Comparison of ENCODE assay signal across 24 cellular contexts in the genomic region with DNA sequence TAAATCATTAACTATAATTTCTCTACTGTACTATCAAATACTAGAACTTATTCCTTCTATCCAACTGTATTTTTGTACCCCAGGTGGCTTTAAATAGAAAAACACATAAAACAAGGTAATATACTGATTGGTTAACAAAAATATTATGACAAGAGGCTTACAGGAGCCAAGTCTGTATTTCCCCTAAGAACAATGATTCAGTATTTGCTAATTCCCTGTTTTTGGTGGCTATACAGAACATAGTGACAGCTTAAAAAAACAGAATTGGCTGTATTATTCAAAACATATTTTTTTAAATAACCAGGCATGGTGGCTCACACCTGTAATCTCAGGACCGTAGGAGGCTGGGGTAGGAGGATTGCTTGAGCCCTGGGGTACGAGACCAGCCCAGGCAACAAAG. TPM values are rescaled to one million over a fixed set of nuclear protein-coding genes. Genes with fewer than 3 reads are reported as not detected.
DNase-seq lines count a peak whose midpoint lies in the region; ATAC-seq, FAIRE-seq and TF ChIP-seq lines count a peak whose summit lies in the region.
"Had no signal": no experiment of that assay in that cellular context is flagged by ENCODE, and none has a peak within 500 bp of the region (broad histone marks: within the 10 kb centered on the region; RNA-seq: fewer than 3 reads in every experiment).

No MANE protein-coding gene starts in this region.

- CTCF ChIA-PET in GM12878 (lab: Yijun Ruan, JAX) = interaction anchor here (1.0 to 3.5 kb wide), 7 partner anchors 13 to 134 kb away, joined by 3 to 22 read pairs (median 7); partner anchors contain the start of gene RTN4

- peaks cover 76% of the 10 kb centered on the region for H3K4me1 Mint-ChIP-seq in CD14-positive monocyte

- H3K9ac ChIP-seq in KMS-11 (peak overlapping the region; percentile 12; the same call in 1 of the 2 replicates), GM12878 (ENCODE audit: control insufficient read depth, insufficient read depth, low read length) (no peak overlapping the region)
- H3K9ac ChIP-seq: SK-N-SH had no signal

- TF ChIP-seq RAD21 in GM12878 (IDR thresholded peaks at IDR 0.05; ENCODE audit: insufficient read depth, low read depth, low read length) = no peak

- WGBS in GM12878 (ENCODE audit: insufficient coverage, insufficient replicate concordance, low lambda C conversion rate, missing lambda C conversion rate) = 96% methylated on average over 2 of the region's 2 CpGs

- H3K4me3 Mint-ChIP-seq in CD14-positive monocyte = no peak overlapping the region
- H3K4me3 Mint-ChIP-seq: GM23338, HFFc6 had no signal

- no peak for FAIRE-seq in GM12878 (lab: Jason Lieb, UNC)
- FAIRE-seq: A549, D721Med, HTR-8/SVneo had no signal

- BruUV-seq in GM12878 (replicated peaks; lab: Mats Ljungman, UMichigan) = no TSS peak

- peaks cover 0 to 2% (median 0%) of the 10 kb centered on the region in 7 donors for H3K9me3 Mint-ChIP-seq in CD14-positive monocyte

- ATAC-seq in GM12878 (no peak), GM19452 (IDR thresholded peaks at IDR 0.05; ENCODE audit: unreplicated experiment) (no peak), left ventricle myocardium superior (no peak)

- peak overlapping the region in 6 of 7 donors; percentile 32 to 83 (median 44) for H3K27ac Mint-ChIP-seq in CD14-positive monocyte
- H3K27ac Mint-ChIP-seq: HFFc6 had no signal

- H3K9me3 ChIP-seq in GM12878 (replicated peaks; ENCODE audit: control insufficient read depth, insufficient read depth, low read length) (peaks cover 2% of the 10 kb centered on the region; the same call in 1 of the 3 replicates), neutrophil (no peaks in the 10 kb centered on the region)

- H3K4me3 ChIP-seq in KMS-11 (IDR thresholded peaks at IDR 0.05; ENCODE audit: insufficient read depth, low read depth, low read length) = no peak overlapping the region
- no peak overlapping the region for H3K4me3 ChIP-seq in GM12878
- no peak overlapping the region for H3K4me3 ChIP-seq in neutrophil (ENCODE audit: low read depth in 1 of 2, low read length in 1 of 2)
- H3K4me3 ChIP-seq: A549, GM23338, HAP-1 had no signal

- intact Hi-C loops in CD14-positive monocyte (cut with micrococcal nuclease) (no loop called here), GM12878 (cut with micrococcal nuclease; ENCODE audit: unreplicated experiment) (no loop called here), left ventricle myocardium superior (cut with micrococcal nuclease) (no loop called here)

- H3K27ac ChIP-seq in KMS-11 (peak overlapping the region; percentile 18; the same call in 1 of the 2 replicates), GM12878 (ENCODE audit: control insufficient read depth, insufficient read depth) (peak overlapping the region; percentile 32), neutrophil (peak overlapping the region; percentile 63)
- H3K27ac ChIP-seq: A549, C4-2B had no signal

- POLR2A ChIA-PET in GM12878 (lab: Charles Lee) = interaction anchor here (0.8 to 3.0 kb wide), 4 partner anchors 9 to 24 kb away, joined by 3 to 17 read pairs (median 8); partner anchors contain the start of gene RTN4

- RAD21 ChIA-PET in GM12878 (lab: Charles Lee; ENCODE audit: unreplicated experiment) = interaction anchor here (1.0 to 2.3 kb wide), 6 partner anchors 9 to 24 kb away, joined by 3 to 10 read pairs (median 6); partner anchors contain the start of gene RTN4

- H4K20me1 ChIP-seq in KMS-11 (ENCODE audit: insufficient read depth) (peaks cover 68% of the 10 kb centered on the region), GM12878 (ENCODE audit: control insufficient read depth, insufficient read depth) (no peaks in the 10 kb centered on the region; the same call in 1 of the 2 replicates)

- peak overlapping the region; percentile 60 for H3K4me2 ChIP-seq in KMS-11
- H3K4me2 ChIP-seq in GM12878 (ENCODE audit: control insufficient read depth, insufficient read depth) = no peak overlapping the region
- H3K4me2 ChIP-seq: A549, GM23338 had no signal

- H3K27me3 Mint-ChIP-seq in CD14-positive monocyte (ENCODE audit: low read depth in 3 of 3) = no peaks in the 10 kb centered on the region

- peaks cover 96% of the 10 kb centered on the region for H3K79me2 ChIP-seq in KMS-11 (ENCODE audit: insufficient read depth, low read depth)
- peaks cover 95% of the 10 kb centered on the region for H3K79me2 ChIP-seq in GM12878 (ENCODE audit: control insufficient read depth, insufficient read depth, low read length)

- H2AFZ ChIP-seq in KMS-11 (ENCODE audit: low read depth) (no peak overlapping the region), GM12878 (ENCODE audit: control insufficient read depth, low read depth, low read length) (no peak overlapping the region)
- H2AFZ ChIP-seq: GM23338 had no signal

- H3K27me3 ChIP-seq in KMS-11 (ENCODE audit: insufficient read depth, low read depth) (no peaks in the 10 kb centered on the region), GM12878 (replicated peaks in 1 of 2; ENCODE audit: control insufficient read depth in 2 of 2, insufficient read depth in 2 of 2, low read length in 1 of 2) (no peaks in the 10 kb centered on the region), neutrophil (no peaks in the 10 kb centered on the region)

- TF ChIP-seq CTCF in CD14-positive monocyte (IDR thresholded peaks at IDR 0.05) (no peak), KMS-11 (conservative IDR thresholded peaks at IDR 0.05; ENCODE audit: low read depth, low read length) (no peak), GM12878 (IDR thresholded peaks at IDR 0.05 in 2 of 3, conservative IDR thresholded peaks at IDR 0.05 in 1 of 3; ENCODE audit: control insufficient read depth in 2 of 3, extremely low read depth in 1 of 3, insufficient read depth in 1 of 3, low read depth in 3 of 3, low read length in 3 of 3) (no peak), neutrophil (IDR thresholded peaks at IDR 0.05) (no peak)

- H3K36me3 ChIP-seq in KMS-11 (ENCODE audit: insufficient read depth) (no peaks in the 10 kb centered on the region), GM12878 (ENCODE audit: control insufficient read depth in 2 of 2, insufficient read depth in 2 of 2, low read length in 1 of 2) (no peaks in the 10 kb centered on the region), neutrophil (no peaks in the 10 kb centered on the region)

- SMC1A ChIA-PET in GM12878 (lab: Charles Lee; ENCODE audit: uncharacterized antibody, unreplicated experiment) = interaction anchor here (0.9 to 3.5 kb wide), 11 partner anchors 8 to 120 kb away, joined by 3 to 20 read pairs (median 6); partner anchors contain the start of gene RTN4

- in situ Hi-C loops in GM12878 (cut with MboI) = no loop called here

- H3K4me1 ChIP-seq in KMS-11 (ENCODE audit: low read depth, poor library complexity, severe bottlenecking) (peaks cover 93% of the 10 kb centered on the region), GM12878 (ENCODE audit: control insufficient read depth, insufficient read depth, low read length) (peaks cover 19% of the 10 kb centered on the region), neutrophil (ENCODE audit: control insufficient read depth in 1 of 2, insufficient read depth in 1 of 2, low read depth in 1 of 2, low read length in 1 of 2) (peaks cover 30 to 41% of the 10 kb centered on the region in 2 experiments)

- H3K36me3 Mint-ChIP-seq in CD14-positive monocyte = peaks cover 0 to 7% of the 10 kb centered on the region in 2 donors

- DNase-seq in CD14-positive monocyte (ENCODE audit: low spot score) (no peak), GM12878 (ENCODE audit: low read depth, low spot score) (no peak), H4 (ENCODE audit: low spot score) (no peak), left ventricle myocardium superior (no peak)
- DNase-seq: AML-193, HFFc6, KG1, NCI-H1092, NCI-H1417 treated with DMSO at 0.1 percent for 48 hours, NCI-H1694 treated with DMSO at 0.1 percent for 48 hours, NCI-H2081, NCI-H226, NCI-H510A, NCI-H69, SK-N-SH had no signal

- TF ChIP-seq EP300 in GM12878 (IDR thresholded peaks at IDR 0.05; ENCODE audit: borderline replicate concordance in 1 of 2, control insufficient read depth in 1 of 2, low read depth in 2 of 2, low read length in 2 of 2) = no peak

- no peak for TF ChIP-seq POLR2A in GM12878 (IDR thresholded peaks at IDR 0.05; ENCODE audit: low read depth, low read length)

TF ChIP-seq in GM12878, 131 proteins besides CTCF, POLR2A, EP300 and RAD21:
- TF ChIP-seq SMAD5 (IDR thresholded peaks at IDR 0.05; ENCODE audit: low read depth) = no peak
- no peak for TF ChIP-seq MEF2A (IDR thresholded peaks at IDR 0.05; ENCODE audit: insufficient read depth, low read depth, low read length)
- TF ChIP-seq IKZF2 (IDR thresholded peaks at IDR 0.05) = no peak
- TF ChIP-seq SMC3 (IDR thresholded peaks at IDR 0.05; ENCODE audit: borderline replicate concordance, low read length) = no peak

RNA-seq across cellular contexts. Expression of gene RTN4, which starts 16.3 kb away (rescaled TPM):
- polyA plus RNA-seq in CD14-positive monocyte = 100 to 1,000 TPM; 111 to 163 TPM
- total RNA-seq in GM12878 (2013; cell fraction: nucleolus; rRNA removed) = 114 and 117 TPM in 2 replicates
- total RNA-seq in GM12878 (2014; rRNA removed) = 55.5 and 56.0 TPM in 2 replicates
- total RNA-seq in GM12878 (2014; rRNA removed; fragmentation: Illumina TruSeq; extraction: Trizol) = 65.5 and 69.7 TPM in 2 replicates
- 133 TPM in 2 replicates for total RNA-seq in GM12878 (2021)
- polyA plus RNA-seq in GM12878 (2011; ENCODE audit: low read depth) = 56.1 TPM
- 94.3 and 135 TPM in 2 replicates for polyA plus RNA-seq in GM12878 (2011; rRNA removed)
- 31.6 and 46.1 TPM in 2 replicates for polyA plus RNA-seq in GM12878 (2011; cell fraction: cytosol; rRNA removed)
- 43.0 and 55.6 TPM in 2 replicates for polyA plus RNA-seq in GM12878 (2011; cell fraction: nucleus; rRNA removed)
- 94.6 and 95.7 TPM in 2 replicates for polyA plus RNA-seq in GM12878 (2012)
- polyA plus RNA-seq in GM12878 (2014; fragmentation: Illumina TruSeq; extraction: Trizol) = 130 and 166 TPM in 2 replicates
- 100 to 1,000 TPM in 1 of 2 experiments, 10 to 100 TPM in 1; 68.0 to 112 TPM for polyA plus RNA-seq in GM12878 (2014; fragmentation: Nextera tagmentation; extraction: Ambion mirVana)
- 71.2 and 72.6 TPM in 2 replicates for polyA plus RNA-seq in GM12878 (2014; rRNA removed)
- 10 to 100 TPM; 78.4 to 88.1 TPM for polyA plus RNA-seq in GM12878 (2016; fragmentation: Nextera tagmentation; extraction: Ambion mirVana)
- 50.2 and 64.6 TPM in 2 replicates for polyA minus RNA-seq in GM12878 (2011; rRNA and poly(A)+ RNA removed)
- polyA minus RNA-seq in GM12878 (2011; cell fraction: cytosol; rRNA and poly(A)+ RNA removed) = 23.1 and 32.0 TPM in 2 replicates
- polyA minus RNA-seq in GM12878 (2011; cell fraction: nucleus; rRNA and poly(A)+ RNA removed) = 25.6 and 43.1 TPM in 2 replicates
- 120 and 187 TPM in 2 replicates for total RNA-seq in H4 (2014; rRNA removed; shearing (Covaris generic))
- total RNA-seq in left ventricle myocardium superior = 43.5 TPM
